ENCODE assay signal across 10 cellular contexts in the genomic region with DNA sequence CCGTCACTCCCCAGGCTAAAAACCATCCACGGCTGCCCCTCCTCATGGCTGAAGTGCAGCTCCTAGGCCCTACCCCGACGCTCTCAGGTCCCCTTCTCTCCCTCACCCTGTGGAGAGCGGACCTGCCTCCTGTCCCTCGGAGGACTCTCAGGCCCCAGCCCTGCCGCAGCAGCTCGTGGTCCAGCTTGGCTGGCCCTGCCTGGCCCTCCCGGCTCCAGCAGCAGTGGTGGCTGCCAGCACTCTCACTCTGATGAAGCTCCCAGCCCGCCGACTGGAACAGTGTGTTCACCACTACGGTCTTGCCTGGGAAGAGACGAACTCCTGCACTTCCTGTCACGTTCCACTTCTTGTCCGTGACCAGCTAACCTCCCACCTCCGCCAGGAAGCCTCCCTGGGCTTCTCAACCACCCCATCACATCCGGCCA. TPM values are rescaled to one million over a fixed set of nuclear protein-coding genes. Genes with fewer than 3 reads are reported as not detected.
A peak's percentile ranks its signal among the peaks of the same experiment; 100 is the strongest.
DNase-seq lines count a peak whose midpoint lies in the region; ATAC-seq and TF ChIP-seq lines count a peak whose summit lies in the region.
"Had no signal": no experiment of that assay in that cellular context is flagged by ENCODE, and none has a peak within 500 bp of the region (broad histone marks: within the 10 kb centered on the region; RNA-seq: fewer than 3 reads in every experiment).

No MANE protein-coding gene starts in this region.

- H3K4me1 Mint-ChIP-seq in activated CD8-positive, alpha-beta T cell treated with anti-CD3 and anti-CD28 coated beads for 36 hours (ENCODE audit: low read depth): peaks cover under 1% of the 10 kb centered on the region

- H3K27me3 ChIP-seq in esophagus squamous epithelium (no peaks in the 10 kb centered on the region), thoracic aorta (replicated peaks; ENCODE audit: insufficient read depth) (no peaks in the 10 kb centered on the region)
- H3K27me3 ChIP-seq: hepatocyte had no signal

- H3K27me3 Mint-ChIP-seq in activated CD8-positive, alpha-beta T cell treated with anti-CD3 and anti-CD28 coated beads for 36 hours: no peaks in the 10 kb centered on the region

- no peaks in the 10 kb centered on the region for H3K9me3 Mint-ChIP-seq in activated CD8-positive, alpha-beta T cell treated with anti-CD3 and anti-CD28 coated beads for 36 hours

- CTCF ChIA-PET in RWPE1 (lab: Yijun Ruan, JAX): interaction anchor here (0.5 to 1.4 kb wide), 2 partner anchors 11 to 33 kb away, joined by 3 to 10 read pairs; a partner anchor contains a TSS
- CTCF ChIA-PET in activated CD8-positive, alpha-beta T cell treated with anti-CD3 and anti-CD28 coated beads for 36 hours (lab: Charles Lee): interaction anchor here (1.2 kb wide), 1 partner anchor 33 kb away, joined by 3 read pairs; no protein-coding TSS in a partner anchor

- TF ChIP-seq POLR2A in esophagus squamous epithelium (IDR thresholded peaks at IDR 0.05): peak in 1 of 4 donors; percentile 25

- ATAC-seq in mucosa of descending colon (no peak), thoracic aorta (ENCODE audit: insufficient number of reproducible peaks, low FRiP score, low read depth) (no peak), HG02981 (IDR thresholded peaks at IDR 0.05; ENCODE audit: unreplicated experiment) (no peak)
- ATAC-seq in activated CD8-positive, alpha-beta T cell treated with anti-CD3 and anti-CD28 coated beads for 36 hours: no peak

- no peaks in the 10 kb centered on the region for H3K36me3 ChIP-seq in esophagus squamous epithelium
- H3K36me3 ChIP-seq in mucosa of descending colon (ENCODE audit: low read depth): no peaks in the 10 kb centered on the region
- no peaks in the 10 kb centered on the region for H3K36me3 ChIP-seq in thoracic aorta

- no peak overlapping the region for H3K27ac Mint-ChIP-seq in activated CD8-positive, alpha-beta T cell treated with anti-CD3 and anti-CD28 coated beads for 36 hours

- H3K4me3 ChIP-seq in esophagus squamous epithelium: peak overlapping the region in 1 of 4 donors; percentile 8
- H3K4me3 ChIP-seq in mucosa of descending colon: no peak overlapping the region
- peak overlapping the region; percentile 70 for H3K4me3 ChIP-seq in thoracic aorta
- H3K4me3 ChIP-seq: hepatocyte had no signal

- WGBS in esophagus squamous epithelium, 2 donors: 75 to 83% methylated on average over 11 to 16 of the region's 17 CpGs

- no peaks in the 10 kb centered on the region for H3K36me3 Mint-ChIP-seq in activated CD8-positive, alpha-beta T cell treated with anti-CD3 and anti-CD28 coated beads for 36 hours (ENCODE audit: low read depth)

- TF ChIP-seq CTCF in RWPE1 (conservative IDR thresholded peaks at IDR 0.05; ENCODE audit: low read depth) (no peak), esophagus squamous epithelium (IDR thresholded peaks at IDR 0.05) (no peak), mucosa of descending colon (IDR thresholded peaks at IDR 0.05) (no peak), thoracic aorta (IDR thresholded peaks at IDR 0.05) (no peak)
- TF ChIP-seq CTCF in activated CD8-positive, alpha-beta T cell treated with anti-CD3 and anti-CD28 coated beads for 36 hours (IDR thresholded peaks at IDR 0.05): no peak

- intact Hi-C loops in esophagus squamous epithelium (cut with DNase I) (no loop called here), mucosa of descending colon (cut with DNase I, micrococcal nuclease) (loop anchor here in 1 of 2 donors (10.0 kb wide), 1 partner anchor 47 kb away; no protein-coding TSS in a partner anchor)
- intact Hi-C loops in activated CD8-positive, alpha-beta T cell treated with anti-CD3 and anti-CD28 coated beads for 36 hours (cut with micrococcal nuclease): no loop called here

- H3K4me1 ChIP-seq in esophagus squamous epithelium (peaks cover 25 to 67% (median 37%) of the 10 kb centered on the region in 3 donors), mucosa of descending colon (ENCODE audit: low read depth) (peaks cover 11% of the 10 kb centered on the region), thoracic aorta (ENCODE audit: control insufficient read depth in 1 of 2, low read depth in 2 of 2) (peaks cover 30 to 49% of the 10 kb centered on the region in 2 donors)

- peak overlapping the region; percentile 97 for H3K27ac ChIP-seq in RWPE1
- H3K27ac ChIP-seq in esophagus squamous epithelium: peak overlapping the region; percentile 72 to 95 (median 88)
- peak overlapping the region; percentile 90 to 100 for H3K27ac ChIP-seq in thoracic aorta
- H3K27ac ChIP-seq: hepatocyte had no signal

- POLR2A ChIA-PET in RWPE1 (lab: Yijun Ruan, JAX; ENCODE audit: low non-redundant PET): no interaction called here
- POLR2A ChIA-PET in activated CD8-positive, alpha-beta T cell treated with anti-CD3 and anti-CD28 coated beads for 36 hours (lab: Charles Lee): interaction anchor here (0.6 to 1.2 kb wide), 3 partner anchors 11 to 207 kb away, joined by 3 to 4 read pairs (median 3); a partner anchor contains a TSS

- no peaks in the 10 kb centered on the region for H3K9me3 ChIP-seq in esophagus squamous epithelium
- H3K9me3 ChIP-seq in mucosa of descending colon: no peaks in the 10 kb centered on the region
- H3K9me3 ChIP-seq in thoracic aorta: no peaks in the 10 kb centered on the region

- H3K4me3 Mint-ChIP-seq in activated CD8-positive, alpha-beta T cell treated with anti-CD3 and anti-CD28 coated beads for 36 hours: no peak overlapping the region

- DNase-seq in RWPE1 (ENCODE audit: low spot score): no peak
- no peak for DNase-seq in esophagus squamous epithelium (lab: John Stamatoyannopoulos, UW)
- DNase-seq in mucosa of descending colon: peak in 2 of 3 donors; percentile 28 to 60
- DNase-seq in thoracic aorta (ENCODE audit: low spot score): no peak
- DNase-seq in activated CD8-positive, alpha-beta T cell treated with anti-CD3 and anti-CD28 coated beads for 36 hours: no peak
- DNase-seq in inferior parietal cortex (ENCODE audit: extremely low spot score): no peak
- DNase-seq in activated effector memory CD4-positive, alpha-beta T cell treated with Interleukin-2 at 50 U/mL for 16 hours: no peak
- DNase-seq: NCI-H524 treated with DMSO at 0.1 percent for 48 hours had no signal

RNA-seq across cellular contexts. Expression of a gene that starts 11.1 kb away (rescaled TPM):
- total RNA-seq in esophagus squamous epithelium (10 to 100 TPM; 24.8 to 32.4 (median 28.5) TPM), mucosa of descending colon (10 to 100 TPM; 26.1 to 29.9 (median 28.0) TPM), thoracic aorta (10 to 100 TPM; 21.0 to 34.9 TPM)
- 10 to 100 TPM; 28.8 to 29.6 TPM for total RNA-seq in activated CD8-positive, alpha-beta T cell treated with anti-CD3 and anti-CD28 coated beads for 36 hours

RNA-seq across cellular contexts. Expression of a gene that starts 11.4 kb away (rescaled TPM):
- total RNA-seq in esophagus squamous epithelium: 10 to 100 TPM; 18.2 to 28.7 (median 22.7) TPM
- 10 to 100 TPM; 29.3 to 47.3 (median 36.5) TPM for total RNA-seq in mucosa of descending colon
- 10 to 100 TPM in 1 of 2 donors, 1 to 10 TPM in 1; 8.0 to 17.6 TPM for total RNA-seq in thoracic aorta
- 10 to 100 TPM; 40.3 to 45.6 TPM for total RNA-seq in activated CD8-positive, alpha-beta T cell treated with anti-CD3 and anti-CD28 coated beads for 36 hours

RNA-seq across cellular contexts. Expression of a gene that starts 22.4 kb away (rescaled TPM):
- 10 to 100 TPM in 2 of 4 donors, 1 to 10 TPM in 2; 7.7 to 20.6 (median 9.9) TPM for total RNA-seq in esophagus squamous epithelium
- 10 to 100 TPM; 10.2 to 23.7 (median 10.5) TPM for total RNA-seq in mucosa of descending colon
- 10 to 100 TPM; 18.6 to 18.8 TPM for total RNA-seq in thoracic aorta
- total RNA-seq in activated CD8-positive, alpha-beta T cell treated with anti-CD3 and anti-CD28 coated beads for 36 hours: 1 to 10 TPM; 9.9 TPM

RNA-seq across cellular contexts. Expression of a gene that starts 28.7 kb away (rescaled TPM):
- total RNA-seq in esophagus squamous epithelium (100 to 1,000 TPM in 1 of 4 donors, 10 to 100 TPM in 3; 27.2 to 204 (median 37.6) TPM), mucosa of descending colon (1,000 to 10,000 TPM; 1,316 to 3,346 (median 2,079) TPM), thoracic aorta (100 to 1,000 TPM; 109 to 159 TPM)
- 1 to 10 TPM; 5.8 to 9.1 TPM for total RNA-seq in activated CD8-positive, alpha-beta T cell treated with anti-CD3 and anti-CD28 coated beads for 36 hours

Comparison
In these comparisons a context has a peak if more than half of its experiments do, and no peak if none do; other contexts are left out.
1. DNase-seq: peak in mucosa of descending colon (2 of 3); none in RWPE1 (single experiment), esophagus squamous epithelium (single experiment), thoracic aorta (single experiment), activated CD8-positive, alpha-beta T cell treated with anti-CD3 and anti-CD28 coated beads for 36 hours (single experiment), inferior parietal cortex (single experiment) and activated effector memory CD4-positive, alpha-beta T cell treated with Interleukin-2 at 50 U/mL for 16 hours (single experiment).
2. Peak in every context shown above with its lines, with median percentiles within 50 percentile points of each other: H3K27ac ChIP-seq.